17 cellular contexts compared by ENCODE assay signal in the genomic region with DNA sequence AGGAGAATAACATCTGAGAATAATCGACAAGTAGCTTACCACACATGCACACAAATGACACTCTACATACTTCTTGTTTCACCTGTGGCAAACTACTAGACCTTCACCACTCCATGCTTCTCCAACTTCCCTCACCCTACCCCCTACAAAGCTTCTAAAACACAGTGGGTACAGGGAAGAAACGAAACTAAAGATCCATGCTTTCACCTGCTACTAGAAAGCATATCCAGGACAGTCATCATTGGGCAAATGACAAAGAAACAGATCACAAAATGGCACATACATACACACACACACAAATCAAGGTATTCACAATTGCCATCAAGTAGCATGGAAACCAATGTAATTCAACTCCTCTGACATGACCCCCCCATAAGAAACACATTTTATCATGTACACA. TPM values are rescaled to one million over a fixed set of nuclear protein-coding genes. Genes with fewer than 3 reads are reported as not detected.
A peak's percentile ranks its signal among the peaks of the same experiment; 100 is the strongest.
DNase-seq lines count a peak whose midpoint lies in the region; ATAC-seq, FAIRE-seq and TF ChIP-seq lines count a peak whose summit lies in the region.
"Had no signal": no experiment of that assay in that cellular context is flagged by ENCODE, and none has a peak within 500 bp of the region (broad histone marks: within the 10 kb centered on the region; RNA-seq: fewer than 3 reads in every experiment).

No MANE protein-coding gene starts in this region.

- H3K23ac ChIP-seq in mesendoderm (ENCODE audit: low read length), result peak overlapping the region; percentile 36

- H3K18ac ChIP-seq in mesendoderm (ENCODE audit: low read length), result no peak overlapping the region

- no peak overlapping the region for H2BK5ac ChIP-seq in mesendoderm (ENCODE audit: low read length)

- peaks cover 5% of the 10 kb centered on the region for H3K9me3 Mint-ChIP-seq in activated naive CD8-positive, alpha-beta T cell treated with anti-CD3 and anti-CD28 coated beads, Interleukin-2, amount 50 U/mL, for 24 hours

- DNase-seq in activated naive CD8-positive, alpha-beta T cell treated with anti-CD3 and anti-CD28 coated beads, Interleukin-2, amount 50 U/mL, for 24 hours, result no peak
- DNase-seq in mesendoderm (no peak), urothelium cell line (ENCODE audit: low spot score) (no peak), HK-2 (ENCODE audit: unreplicated experiment) (no peak), aorta (no peak)
- DNase-seq: activated effector memory CD4-positive, alpha-beta T cell treated with Interleukin-2 at 50 U/mL for 16 hours; cerebellar nuclear complex; esophagus squamous epithelium; KG1; NCI-H187 treated with DMSO at 0.1 percent for 48 hours; stimulated activated CD4-positive, alpha-beta T cell treated with anti-CD3 and anti-CD28 coated beads, Interleukin-4, amount 100 ng/mL, for 1 hour had no signal

- H3K79me2 ChIP-seq in ACC112 (ENCODE audit: control insufficient read depth, insufficient read depth, low read length, unreplicated experiment) (peaks cover 94% of the 10 kb centered on the region), DOHH2 (ENCODE audit: control insufficient read depth, low read length) (peaks cover 99% of the 10 kb centered on the region), mesendoderm (ENCODE audit: control insufficient read depth, insufficient read depth, low read length) (peaks cover 96% of the 10 kb centered on the region)

- no peak overlapping the region for H2BK120ac ChIP-seq in mesendoderm (ENCODE audit: low read depth, low read length)

- H3K9me3 ChIP-seq in DOHH2 (ENCODE audit: control insufficient read depth, insufficient read depth, low read length) (no peaks in the 10 kb centered on the region), aorta (ENCODE audit: control insufficient read depth, low read length) (no peaks in the 10 kb centered on the region)
- H3K9me3 ChIP-seq: BLaER1, esophagus squamous epithelium, right atrium auricular region had no signal

- H3F3A ChIP-seq in DOHH2 (ENCODE audit: control insufficient read depth, insufficient read depth), result peaks cover 3% of the 10 kb centered on the region; the same call in 1 of the 2 replicates

- H3K4me1 ChIP-seq in ACC112 (ENCODE audit: control insufficient read depth, insufficient read depth, low read length, unreplicated experiment) (peaks cover 69% of the 10 kb centered on the region), DOHH2 (ENCODE audit: control insufficient read depth, low read length) (peaks cover 87% of the 10 kb centered on the region), mesendoderm (ENCODE audit: control insufficient read depth, low read depth, low read length) (peaks cover 30% of the 10 kb centered on the region), aorta (ENCODE audit: control insufficient read depth in 1 of 2, insufficient read depth in 2 of 2, low read length in 2 of 2) (peaks cover 9 to 32% of the 10 kb centered on the region in 2 donors)

- peak overlapping the region; percentile 16; the same call in 1 of the 2 replicates for H3K4me3 ChIP-seq in ACC112 (ENCODE audit: low read depth, low read length)
- H3K4me3 ChIP-seq in DOHH2 (ENCODE audit: low read length), result no peak overlapping the region
- H3K4me3 ChIP-seq in mesendoderm (ENCODE audit: low read length), result no peak overlapping the region
- no peak overlapping the region for H3K4me3 ChIP-seq in aorta (ENCODE audit: low read length in 2 of 2)
- H3K4me3 ChIP-seq: BLaER1, esophagus squamous epithelium, right atrium auricular region had no signal

- H3K56ac ChIP-seq in mesendoderm (ENCODE audit: low read length), result no peak overlapping the region

- H3K4me2 ChIP-seq in DOHH2 (ENCODE audit: low read length) (peak overlapping the region; percentile 38), mesendoderm (ENCODE audit: low read length) (no peak overlapping the region)

- no peak for TF ChIP-seq CTCF in DOHH2 (IDR thresholded peaks at IDR 0.05; ENCODE audit: low read depth, low read length, poor library complexity, severe bottlenecking)

- no peak for FAIRE-seq in urothelium cell line (lab: Jason Lieb, UNC)
- FAIRE-seq: G401.6 had no signal

- H3K27me3 ChIP-seq in ACC112 (ENCODE audit: insufficient read depth, low read length), result no peaks in the 10 kb centered on the region
- no peaks in the 10 kb centered on the region for H3K27me3 ChIP-seq in DOHH2 (ENCODE audit: control insufficient read depth, low read length)
- no peaks in the 10 kb centered on the region for H3K27me3 ChIP-seq in mesendoderm (ENCODE audit: insufficient read depth, low read length, poor library complexity)
- no peaks in the 10 kb centered on the region for H3K27me3 ChIP-seq in aorta (ENCODE audit: control insufficient read depth in 1 of 2, insufficient read depth in 2 of 2, low read length in 1 of 2)
- H3K27me3 ChIP-seq: BLaER1, esophagus squamous epithelium, right atrium auricular region had no signal

- no peak overlapping the region for H2BK15ac ChIP-seq in mesendoderm (replicated peaks; ENCODE audit: low read depth)

- no CpG with 5 or more reads among the region's 2 CpGs for WGBS in mesendoderm (ENCODE audit: extremely low coverage, insufficient coverage, low lambda C conversion rate)
- 62 to 78% methylated on average over 2 of the region's 2 CpGs for WGBS in aorta, 2 donors

- H3K9ac ChIP-seq in mesendoderm (ENCODE audit: low read length), result no peak overlapping the region
- H3K9ac ChIP-seq: BLaER1 had no signal

- no peak overlapping the region for H3K4me3 Mint-ChIP-seq in activated naive CD8-positive, alpha-beta T cell treated with anti-CD3 and anti-CD28 coated beads, Interleukin-2, amount 50 U/mL, for 24 hours

- no peak overlapping the region for H4K5ac ChIP-seq in mesendoderm (ENCODE audit: low read length)

- H2AK5ac ChIP-seq in mesendoderm (ENCODE audit: low read length), result no peak overlapping the region

- no peaks in the 10 kb centered on the region for H3K36me3 ChIP-seq in ACC112 (ENCODE audit: insufficient read depth, low read length)
- peaks cover 29% of the 10 kb centered on the region for H3K36me3 ChIP-seq in DOHH2 (ENCODE audit: control insufficient read depth, low read length)
- no peaks in the 10 kb centered on the region for H3K36me3 ChIP-seq in mesendoderm (ENCODE audit: control insufficient read depth, insufficient read depth, low read length)
- H3K36me3 ChIP-seq in aorta (ENCODE audit: control insufficient read depth in 1 of 2, insufficient read depth in 2 of 2, low read length in 1 of 2), result no peaks in the 10 kb centered on the region
- H3K36me3 ChIP-seq: esophagus squamous epithelium, right atrium auricular region had no signal

- H3K9me2 ChIP-seq in DOHH2 (replicated peaks; ENCODE audit: control insufficient read depth, low read length), result no peaks in the 10 kb centered on the region

- no peak for ATAC-seq in activated naive CD8-positive, alpha-beta T cell treated with anti-CD3 and anti-CD28 coated beads, Interleukin-2, amount 50 U/mL, for 24 hours
- no peak for ATAC-seq in HG03095 (IDR thresholded peaks at IDR 0.05; ENCODE audit: unreplicated experiment)
- no peak for ATAC-seq in aorta (ENCODE audit: low FRiP score)

- no peaks in the 10 kb centered on the region for H3K79me1 ChIP-seq in mesendoderm (ENCODE audit: low read length)

- peak overlapping the region; percentile 45; the same call in 1 of the 2 replicates for H3K27ac ChIP-seq in ACC112 (ENCODE audit: low read depth, low read length)
- H3K27ac ChIP-seq in DOHH2 (ENCODE audit: low read depth, low read length), result no peak overlapping the region
- H3K27ac ChIP-seq in mesendoderm (ENCODE audit: low read depth, low read length), result no peak overlapping the region
- H3K27ac ChIP-seq in aorta (ENCODE audit: low read depth in 1 of 2, low read length in 2 of 2), result peak overlapping the region in 1 of 2 donors; percentile 6
- H3K27ac ChIP-seq: BLaER1, right atrium auricular region had no signal

- no peak overlapping the region for H4K8ac ChIP-seq in mesendoderm (ENCODE audit: low read depth, low read length)

- H3K4me1 Mint-ChIP-seq in activated naive CD8-positive, alpha-beta T cell treated with anti-CD3 and anti-CD28 coated beads, Interleukin-2, amount 50 U/mL, for 24 hours, result peaks cover 89% of the 10 kb centered on the region

- H4K20me1 ChIP-seq in DOHH2 (ENCODE audit: control insufficient read depth, insufficient read depth, low read depth, low read length), result peaks cover 74% of the 10 kb centered on the region

- intact Hi-C loops in aorta (cut with DNase I), result loop anchor here (5.0 kb wide), 1 partner anchor 39 kb away; no protein-coding TSS in a partner anchor

- H3K27me3 Mint-ChIP-seq in activated naive CD8-positive, alpha-beta T cell treated with anti-CD3 and anti-CD28 coated beads, Interleukin-2, amount 50 U/mL, for 24 hours, result no peaks in the 10 kb centered on the region

- H3K27ac Mint-ChIP-seq in activated naive CD8-positive, alpha-beta T cell treated with anti-CD3 and anti-CD28 coated beads, Interleukin-2, amount 50 U/mL, for 24 hours, result peak overlapping the region; percentile 59

- H2AFZ ChIP-seq in ACC112 (ENCODE audit: low read length, unreplicated experiment), result no peak overlapping the region

- no peak overlapping the region for H3K4ac ChIP-seq in mesendoderm (ENCODE audit: low read depth, low read length)

- H3K36me3 Mint-ChIP-seq in activated naive CD8-positive, alpha-beta T cell treated with anti-CD3 and anti-CD28 coated beads, Interleukin-2, amount 50 U/mL, for 24 hours (ENCODE audit: low read depth), result peaks cover 6% of the 10 kb centered on the region

RNA-seq across cellular contexts. Expression of a gene that starts 10.6 kb away (rescaled TPM):
- polyA plus RNA-seq in mesendoderm (2013, experiment 1 of 2), result 94.5 TPM
- 93.4 TPM for polyA plus RNA-seq in mesendoderm (2013, experiment 2 of 2)
- 100 to 1,000 TPM; 123 to 126 TPM for total RNA-seq in aorta
- polyA plus RNA-seq in aorta, result 10 to 100 TPM; 12.3 to 50.6 TPM

RNA-seq across cellular contexts. Expression of a gene that starts 57.8 kb away (rescaled TPM):
- polyA plus RNA-seq in mesendoderm (2013, experiment 1 of 2), result 27.7 TPM
- polyA plus RNA-seq in mesendoderm (2013, experiment 2 of 2), result 27.0 TPM
- total RNA-seq in aorta, result 10 to 100 TPM; 35.3 to 48.1 TPM
- 10 to 100 TPM in 1 of 2 donors, 1 to 10 TPM in 1; 7.5 to 22.2 TPM for polyA plus RNA-seq in aorta
